Comparison of ENCODE assay signal across 24 cellular contexts in the genomic region with DNA sequence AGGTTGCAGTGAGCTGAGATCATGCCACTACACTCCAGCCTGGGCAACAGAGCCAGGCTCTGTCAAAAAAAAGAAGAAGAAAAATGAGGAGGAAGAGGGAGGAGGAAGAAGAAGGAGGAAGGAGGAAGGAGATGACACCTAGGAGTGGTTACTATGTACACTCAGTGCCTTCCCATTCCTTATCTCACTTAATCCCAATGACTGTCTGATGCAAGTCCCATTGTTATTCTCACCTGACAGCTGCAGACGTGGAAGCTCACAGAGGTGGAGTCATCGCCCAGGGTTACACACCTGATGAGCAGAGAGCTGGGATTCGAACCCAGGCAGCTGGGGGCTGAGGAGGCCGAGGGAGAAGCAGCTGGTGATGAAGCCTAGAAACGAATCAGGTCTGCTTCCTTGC.
A peak's percentile ranks its signal among the peaks of the same experiment; 100 is the strongest.
DNase-seq lines count a peak whose midpoint lies in the region; ATAC-seq and TF ChIP-seq lines count a peak whose summit lies in the region.
"Had no signal": no experiment of that assay in that cellular context is flagged by ENCODE, and none has a peak within 500 bp of the region (broad histone marks: within the 10 kb centered on the region; RNA-seq: fewer than 3 reads in every experiment).

No MANE protein-coding gene starts in this region.

- no peak overlapping the region for H3K27ac ChIP-seq in IMR-90 (ENCODE audit: insufficient read depth, low read length)
- peak overlapping the region; percentile 83 for H3K27ac ChIP-seq in epithelial cell of prostate
- H3K27ac ChIP-seq: SK-N-MC had no signal

- CTCF ChIA-PET in Calu3 (lab: Charles Lee) (interaction anchor here (1.2 to 3.0 kb wide), 10 partner anchors 14 to 181 kb away, joined by 3 to 17 read pairs (median 8); no protein-coding TSS in a partner anchor), IMR-90 (lab: Yijun Ruan, JAX) (no interaction called here)

- no peak overlapping the region for H3K4me3 ChIP-seq in IMR-90 (ENCODE audit: insufficient read depth, low read depth, low read length)
- H3K4me3 ChIP-seq: GM12878, SK-N-MC had no signal

- H3K4me1 Mint-ChIP-seq in Calu3 (ENCODE audit: low read depth, unreplicated experiment), result peaks cover 62% of the 10 kb centered on the region
- H3K4me1 Mint-ChIP-seq: B cell, IgD-negative memory B cell, T-cell had no signal

- WGBS in IMR-90 (ENCODE audit: extremely low coverage in 2 of 2, insufficient read length in 1 of 2), 2 experiments, result no CpG with 5 or more reads among the region's 5 CpGs

- H4K5ac ChIP-seq in IMR-90 (ENCODE audit: low read depth, low read length), result no peak overlapping the region

- H2AFZ ChIP-seq in IMR-90 (replicated peaks; ENCODE audit: low read length, poor library complexity), result no peak overlapping the region

- no peak overlapping the region for H4K91ac ChIP-seq in IMR-90 (ENCODE audit: insufficient read depth, low read depth, low read length)

- TF ChIP-seq RAD21 in IMR-90 (IDR thresholded peaks at IDR 0.05; ENCODE audit: low read length), result no peak

- TF ChIP-seq CTCF in Calu3 (IDR thresholded peaks at IDR 0.05; ENCODE audit: unreplicated experiment), result no peak
- TF ChIP-seq CTCF in IMR-90 (conservative IDR thresholded peaks at IDR 0.05; ENCODE audit: low read depth, low read length), result no peak

- intact Hi-C loops in Calu3 (cut with micrococcal nuclease; ENCODE audit: unreplicated experiment), result no loop called here
- intact Hi-C loops in IMR-90 (cut with micrococcal nuclease), result no loop called here

- no peak overlapping the region for H3K14ac ChIP-seq in IMR-90 (replicated peaks; ENCODE audit: low read depth, low read length)

- H4K8ac ChIP-seq in IMR-90 (ENCODE audit: low read depth in 2 of 2, low read length in 2 of 2), result no peak overlapping the region

- H2BK15ac ChIP-seq in IMR-90 (ENCODE audit: low read depth, low read length), result no peak overlapping the region

- no peak overlapping the region for H3K9ac ChIP-seq in IMR-90 (ENCODE audit: low read depth, low read length)

- no peaks in the 10 kb centered on the region for H4K20me1 ChIP-seq in IMR-90 (ENCODE audit: insufficient read depth, low read length)

- H3K79me1 ChIP-seq in IMR-90 (ENCODE audit: low read depth in 1 of 2, low read length in 2 of 2), result no peaks in the 10 kb centered on the region

- H3K27me3 ChIP-seq in IMR-90 (ENCODE audit: control insufficient read depth, insufficient read depth, low read length), result no peaks in the 10 kb centered on the region

- H3K56ac ChIP-seq in IMR-90 (ENCODE audit: extremely low read depth, insufficient read depth, low read length), result no peak overlapping the region

- no peaks in the 10 kb centered on the region for H3K9me3 Mint-ChIP-seq in Calu3 (ENCODE audit: low read depth, unreplicated experiment)
- H3K9me3 Mint-ChIP-seq: CD4-positive, alpha-beta T cell; IgD-negative memory B cell; T-cell had no signal

- H3K18ac ChIP-seq in IMR-90 (ENCODE audit: low read depth, low read length), result no peak overlapping the region

- peak overlapping the region; percentile 47 for H2AK9ac ChIP-seq in IMR-90 (replicated peaks; ENCODE audit: low read depth, low read length, poor library complexity)

- no TSS peak for BruUV-seq in Calu3 (replicated peaks; lab: Mats Ljungman, UMichigan)
- no TSS peak for BruUV-seq in IMR-90 (replicated peaks; lab: Mats Ljungman, UMichigan)

- ATAC-seq in IMR-90 (ENCODE audit: low read depth) (no peak), GM19035 (IDR thresholded peaks at IDR 0.05; ENCODE audit: unreplicated experiment) (no peak), GM18909 (IDR thresholded peaks at IDR 0.05; ENCODE audit: poor library complexity, unreplicated experiment) (no peak), HG03159 (IDR thresholded peaks at IDR 0.05; ENCODE audit: unreplicated experiment) (no peak)
- ATAC-seq: GM12878, Right ventricle myocardium inferior, T-cell had no signal

- H3K4me1 ChIP-seq in IMR-90 (ENCODE audit: control insufficient read depth, insufficient read depth, low read length), result no peaks in the 10 kb centered on the region

- H2BK5ac ChIP-seq in IMR-90 (ENCODE audit: low read depth, low read length, poor library complexity, severe bottlenecking), result no peak overlapping the region

- POLR2A ChIA-PET in IMR-90 (lab: Charles Lee; ENCODE audit: unreplicated experiment), result no interaction called here

- H2BK120ac ChIP-seq in IMR-90 (ENCODE audit: low read depth, low read length), result no peak overlapping the region

- H2AK5ac ChIP-seq in IMR-90 (ENCODE audit: low read depth, low read length), result no peak overlapping the region

- peak; percentile 27 for DNase-seq in Calu3
- no peak for DNase-seq in IMR-90
- DNase-seq in NCI-H69 (lab: John Stamatoyannopoulos, UW), result peak; percentile 50
- DNase-seq in epithelial cell of prostate (ENCODE audit: low read depth, low spot score), result no peak
- no peak for DNase-seq in retina
- DNase-seq: CD4-positive, alpha-beta T cell; DND-41; GDM1; GOT3; HFFc6; MV-4-11; NCI-H1436; NCI-H446 treated with DMSO at 0.1 percent for 48 hours; NCI-H82; T-cell; T1000 had no signal

- H3K27ac Mint-ChIP-seq in Calu3 (ENCODE audit: unreplicated experiment), result peak overlapping the region; percentile 85
- H3K27ac Mint-ChIP-seq: B cell; CD4-positive, alpha-beta T cell; HFFc6; IgD-negative memory B cell; T-cell had no signal

- no peaks in the 10 kb centered on the region for H3K9me1 ChIP-seq in IMR-90 (ENCODE audit: insufficient read depth, low read length)

- TF ChIP-seq POLR2A in IMR-90 (IDR thresholded peaks at IDR 0.05; ENCODE audit: low read depth, low read length), result no peak

- in situ Hi-C loops in IMR-90 (cut with MboI; ENCODE audit: low sequenced_read_pairs), result no loop called here

- dilution Hi-C loops in IMR-90 (cut with HindIII; ENCODE audit: low sequenced_read_pairs, unreplicated experiment), result no loop called here

- peaks cover 14% of the 10 kb centered on the region for H3K36me3 Mint-ChIP-seq in Calu3 (ENCODE audit: insufficient read depth, unreplicated experiment)
- H3K36me3 Mint-ChIP-seq: T-cell had no signal

- no peak overlapping the region for H3K4me2 ChIP-seq in IMR-90 (ENCODE audit: low read depth, low read length)

- H3K4me3 Mint-ChIP-seq in Calu3 (ENCODE audit: low read depth, unreplicated experiment), result peak overlapping the region; percentile 12
- H3K4me3 Mint-ChIP-seq: B cell; CD4-positive, alpha-beta T cell; HFFc6; IgD-negative memory B cell; T-cell had no signal

- H3K4ac ChIP-seq in IMR-90 (ENCODE audit: low read depth, low read length), result no peak overlapping the region

- H2BK20ac ChIP-seq in IMR-90 (ENCODE audit: low read depth, low read length), result no peak overlapping the region

- H3K27me3 Mint-ChIP-seq in Calu3 (ENCODE audit: unreplicated experiment), result no peaks in the 10 kb centered on the region

- no peak overlapping the region for H3K23ac ChIP-seq in IMR-90 (ENCODE audit: low read depth, low read length)

- no peaks in the 10 kb centered on the region for H3K9me3 ChIP-seq in IMR-90 (ENCODE audit: control insufficient read depth, insufficient read depth, low read length)

- H3K36me3 ChIP-seq in IMR-90 (ENCODE audit: control insufficient read depth, insufficient read depth, low read length), result no peaks in the 10 kb centered on the region

TF ChIP-seq in IMR-90, 13 proteins besides CTCF, POLR2A, EP300 and RAD21:
- TF ChIP-seq SMC3 (IDR thresholded peaks at IDR 0.05; ENCODE audit: low read depth, low read length), result no peak

Comparison
In these comparisons a context has a peak if more than half of its experiments do, and no peak if none do; other contexts are left out.
1. DNase-seq: peak in Calu3 (single experiment) and NCI-H69 (single experiment); none in IMR-90 (single experiment), epithelial cell of prostate (single experiment) and retina (single experiment).